24 cellular contexts compared by ENCODE assay signal in genomic region chr18:55152801-55153200, GRCh38.
DNase-seq lines count a peak whose midpoint lies in the region; ATAC-seq, FAIRE-seq and TF ChIP-seq lines count a peak whose summit lies in the region.
"Had no signal": no experiment of that assay in that cellular context is flagged by ENCODE, and none has a peak within 500 bp of the region (broad histone marks: within the 10 kb centered on the region; RNA-seq: fewer than 3 reads in every experiment).

No MANE protein-coding gene starts in this region.

- intact Hi-C loops in lower lobe of right lung (cut with DNase I): no loop called here

- TF ChIP-seq CTCF in cardiac fibroblast (IDR thresholded peaks at IDR 0.05; ENCODE audit: low read depth, low read length) (no peak), keratinocyte (optimal IDR thresholded peaks at IDR 0.05 in 1 of 3, IDR thresholded peaks at IDR 0.05 in 1 of 3, conservative IDR thresholded peaks at IDR 0.05 in 1 of 3; ENCODE audit: extremely low read depth in 1 of 3, insufficient read depth in 2 of 3, low read length in 3 of 3) (no peak), endodermal cell (conservative IDR thresholded peaks at IDR 0.05) (no peak), lower lobe of right lung (IDR thresholded peaks at IDR 0.05) (no peak)

- no peak for FAIRE-seq in keratinocyte (lab: Jason Lieb, UNC)
- FAIRE-seq: GM19239 had no signal

- DNase-seq in HCEC 1CT (peak; percentile 8), RPMI7951 (ENCODE audit: low read depth) (peak; percentile 13), cardiac fibroblast (ENCODE audit: low read depth in 2 of 2) (peak; percentile 12 to 50), keratinocyte (ENCODE audit: low read depth, low spot score) (no peak), NCI-H69 (lab: John Stamatoyannopoulos, UW) (no peak), endodermal cell (no peak), lower lobe of right lung (no peak)
- DNase-seq: activated CD4-positive, alpha-beta T cell treated with anti-CD3 and anti-CD28 coated beads, Interleukin-2, amount 10 ng/mL, durations not matched to agents 7 days and 5 days; activated naive CD8-positive, alpha-beta T cell treated with anti-CD3 and anti-CD28 coated beads for 36 hours; CD4-positive, CD25-positive, alpha-beta regulatory T cell; GF-D8; head of caudate nucleus; left ventricle myocardium inferior; NCI-H1694; NCI-H526 treated with DMSO at 0.1 percent for 48 hours; nephron progenitor cell; stimulated activated CD4-positive, alpha-beta T cell treated with anti-CD3 and anti-CD28 coated beads, Interleukin-1b, Interleukin-23, amount 100 ng/mL, for 48 hours; stimulated activated naive B cell treated with anti-CD40 and anti-IgM and Interleukin-4, amounts not matched to agents 10 μg/mL and 1 μg/mL and 100 μg/mL, for 72 hours; T-helper 2 cell had no signal

- H3K9me1 ChIP-seq in keratinocyte (ENCODE audit: control insufficient read depth, extremely low read depth, insufficient read depth, low read length): no peaks in the 10 kb centered on the region

- dilution Hi-C loops in keratinocyte (cut with MboI; ENCODE audit: extremely low pct_ligation_motif_present, low sequenced_read_pairs): no loop called here

- H3K9ac ChIP-seq in keratinocyte (ENCODE audit: control insufficient read depth, extremely low read depth, insufficient read depth, low read length): no peak overlapping the region
- no peak overlapping the region for H3K9ac ChIP-seq in endodermal cell (ENCODE audit: extremely low read depth, low read length, poor library complexity, severe bottlenecking)

- peak overlapping the region; percentile 52 for H3K4me2 ChIP-seq in keratinocyte (ENCODE audit: control insufficient read depth, extremely low read depth, insufficient read depth, low read depth, low read length)
- H3K4me2 ChIP-seq: GM23338 had no signal

- H3K4me1 ChIP-seq in keratinocyte (ENCODE audit: control insufficient read depth, extremely low read depth, insufficient read depth, low read length) (peaks cover 18% of the 10 kb centered on the region), endodermal cell (ENCODE audit: control insufficient read depth, insufficient read depth, low read length) (no peaks in the 10 kb centered on the region), lower lobe of right lung (no peaks in the 10 kb centered on the region)
- H3K4me1 ChIP-seq: left ventricle myocardium inferior had no signal

- no peaks in the 10 kb centered on the region for H3K27me3 Mint-ChIP-seq in endodermal cell (ENCODE audit: insufficient read depth)
- H3K27me3 Mint-ChIP-seq: activated CD4-positive, alpha-beta T cell treated with anti-CD3 and anti-CD28 coated beads, Interleukin-2, amount 10 ng/mL, durations not matched to agents 7 days and 5 days; activated naive CD8-positive, alpha-beta T cell treated with anti-CD3 and anti-CD28 coated beads for 36 hours; progenitor cell of endocrine pancreas had no signal

- H3K4me3 Mint-ChIP-seq in endodermal cell: no peak overlapping the region
- H3K4me3 Mint-ChIP-seq: activated CD4-positive, alpha-beta T cell treated with anti-CD3 and anti-CD28 coated beads, Interleukin-2, amount 10 ng/mL, durations not matched to agents 7 days and 5 days; activated naive CD8-positive, alpha-beta T cell treated with anti-CD3 and anti-CD28 coated beads for 36 hours; CD4-positive, CD25-positive, alpha-beta regulatory T cell; GM23338; nephron progenitor cell; stimulated activated naive B cell treated with anti-CD40 and anti-IgM and Interleukin-4, amounts not matched to agents 10 μg/mL and 1 μg/mL and 100 μg/mL, for 72 hours had no signal

- no peaks in the 10 kb centered on the region for H3K9me3 Mint-ChIP-seq in endodermal cell
- H3K9me3 Mint-ChIP-seq: activated naive CD8-positive, alpha-beta T cell treated with anti-CD3 and anti-CD28 coated beads for 36 hours; GM23338; nephron progenitor cell had no signal

- H3K36me3 ChIP-seq in keratinocyte (ENCODE audit: control insufficient read depth in 2 of 2, extremely low read depth in 1 of 2, insufficient read depth in 2 of 2, low read length in 2 of 2): no peaks in the 10 kb centered on the region
- no peaks in the 10 kb centered on the region for H3K36me3 ChIP-seq in endodermal cell (ENCODE audit: control insufficient read depth, insufficient read depth, low read length)
- no peaks in the 10 kb centered on the region for H3K36me3 ChIP-seq in lower lobe of right lung
- H3K36me3 ChIP-seq: left ventricle myocardium inferior had no signal

- H3K4me1 Mint-ChIP-seq in endodermal cell: no peaks in the 10 kb centered on the region
- H3K4me1 Mint-ChIP-seq: activated CD4-positive, alpha-beta T cell treated with anti-CD3 and anti-CD28 coated beads, Interleukin-2, amount 10 ng/mL, durations not matched to agents 7 days and 5 days; activated naive CD8-positive, alpha-beta T cell treated with anti-CD3 and anti-CD28 coated beads for 36 hours; CD4-positive, CD25-positive, alpha-beta regulatory T cell; stimulated activated naive B cell treated with anti-CD40 and anti-IgM and Interleukin-4, amounts not matched to agents 10 μg/mL and 1 μg/mL and 100 μg/mL, for 72 hours had no signal

- H3K27me3 ChIP-seq in keratinocyte (ENCODE audit: control insufficient read depth, extremely low read depth, insufficient read depth, low read length): no peaks in the 10 kb centered on the region
- H3K27me3 ChIP-seq in endodermal cell (ENCODE audit: control insufficient read depth, insufficient read depth, low read length, poor library complexity, severe bottlenecking): no peaks in the 10 kb centered on the region
- H3K27me3 ChIP-seq in lower lobe of right lung (ENCODE audit: low read depth): no peaks in the 10 kb centered on the region

- H3K27ac Mint-ChIP-seq in endodermal cell: no peak overlapping the region
- H3K27ac Mint-ChIP-seq: activated CD4-positive, alpha-beta T cell treated with anti-CD3 and anti-CD28 coated beads, Interleukin-2, amount 10 ng/mL, durations not matched to agents 7 days and 5 days; activated naive CD8-positive, alpha-beta T cell treated with anti-CD3 and anti-CD28 coated beads for 36 hours; CD4-positive, CD25-positive, alpha-beta regulatory T cell; GM23338; nephron progenitor cell; progenitor cell of endocrine pancreas; stimulated activated naive B cell treated with anti-CD40 and anti-IgM and Interleukin-4, amounts not matched to agents 10 μg/mL and 1 μg/mL and 100 μg/mL, for 72 hours had no signal

- peak overlapping the region; percentile 81 for H2AFZ ChIP-seq in keratinocyte (ENCODE audit: control insufficient read depth, low read length)
- H2AFZ ChIP-seq: GM23338 had no signal

- no peaks in the 10 kb centered on the region for H4K20me1 ChIP-seq in keratinocyte (ENCODE audit: control insufficient read depth, extremely low read depth, insufficient read depth, low read length)

- H3K27ac ChIP-seq in keratinocyte (ENCODE audit: control insufficient read depth, insufficient read depth, low read length) (peak overlapping the region; percentile 69), endodermal cell (ENCODE audit: low read depth, low read length) (no peak overlapping the region), lower lobe of right lung (no peak overlapping the region)
- H3K27ac ChIP-seq: left ventricle myocardium inferior, VCaP had no signal

- ATAC-seq in GM18498 (IDR thresholded peaks at IDR 0.05; ENCODE audit: unreplicated experiment) (no peak), lower lobe of right lung (no peak)
- ATAC-seq: GM23338; stimulated activated naive B cell treated with anti-CD40 and anti-IgM and Interleukin-4, amounts not matched to agents 10 μg/mL and 1 μg/mL and 100 μg/mL, for 72 hours had no signal

- no peaks in the 10 kb centered on the region for H3K79me2 ChIP-seq in keratinocyte (ENCODE audit: control insufficient read depth, insufficient read depth, low read length)

- H3K9me3 ChIP-seq in keratinocyte (ENCODE audit: control insufficient read depth, low read depth, low read length) (no peaks in the 10 kb centered on the region), endodermal cell (ENCODE audit: control insufficient read depth, low read length) (no peaks in the 10 kb centered on the region), lower lobe of right lung (no peaks in the 10 kb centered on the region)
- H3K9me3 ChIP-seq: left ventricle myocardium inferior had no signal

- no peaks in the 10 kb centered on the region for H3K36me3 Mint-ChIP-seq in endodermal cell (ENCODE audit: low read depth)
- H3K36me3 Mint-ChIP-seq: activated naive CD8-positive, alpha-beta T cell treated with anti-CD3 and anti-CD28 coated beads for 36 hours; CD4-positive, CD25-positive, alpha-beta regulatory T cell; stimulated activated naive B cell treated with anti-CD40 and anti-IgM and Interleukin-4, amounts not matched to agents 10 μg/mL and 1 μg/mL and 100 μg/mL, for 72 hours had no signal

- WGBS in endodermal cell (ENCODE audit: insufficient coverage in 1 of 2, insufficient read length in 1 of 2), 2 experiments: 100% methylated on average over 1 of the region's 1 CpG; no CpG with 5 or more reads in 1 of the 2 experiments

- H3K4me3 ChIP-seq in cardiac fibroblast (replicated peaks in 1 of 2; ENCODE audit: low read depth in 2 of 2, low read length in 2 of 2) (no peak overlapping the region), keratinocyte (ENCODE audit: control insufficient read depth in 2 of 3, extremely low read depth in 1 of 3, insufficient read depth in 2 of 3, low read depth in 1 of 3, low read length in 3 of 3) (peak overlapping the region in 1 of 3 experiments; percentile 36), endodermal cell (ENCODE audit: low read length) (no peak overlapping the region), lower lobe of right lung (no peak overlapping the region)
- H3K4me3 ChIP-seq: GM23338, left ventricle myocardium inferior had no signal

Comparison
In these comparisons a context has a peak if more than half of its experiments do, and no peak if none do; other contexts are left out.
1. DNase-seq: peak in HCEC 1CT (single experiment), RPMI7951 (single experiment) and cardiac fibroblast (2 of 2); none in keratinocyte (single experiment), NCI-H69 (single experiment), endodermal cell (single experiment) and lower lobe of right lung (single experiment).